9 cellular contexts compared by ENCODE assay signal in genomic region chr2:68737717-68738116, GRCh38. TPM values are rescaled to one million over a fixed set of nuclear protein-coding genes. Genes with fewer than 3 reads are reported as not detected.
DNase-seq lines count a peak whose midpoint lies in the region; ATAC-seq and TF ChIP-seq lines count a peak whose summit lies in the region.
"Had no signal": no experiment of that assay in that cellular context is flagged by ENCODE, and none has a peak within 500 bp of the region (broad histone marks: within the 10 kb centered on the region; RNA-seq: fewer than 3 reads in every experiment).

No MANE protein-coding gene starts in this region.

- no peaks in the 10 kb centered on the region for H3K9me3 Mint-ChIP-seq in CD8-positive, alpha-beta memory T cell

- H3K27ac Mint-ChIP-seq in CD8-positive, alpha-beta memory T cell = peak overlapping the region in 5 of 8 donors; percentile 76 to 100 (median 91)

- peaks cover 26% of the 10 kb centered on the region for H3F3A ChIP-seq in SU-DHL-6 (ENCODE audit: insufficient read depth)

- no peak overlapping the region for H2BK15ac ChIP-seq in mesenchymal stem cell (ENCODE audit: low read depth, poor library complexity, severe bottlenecking)

- no peak overlapping the region for H3K14ac ChIP-seq in mesenchymal stem cell (ENCODE audit: low read length in 2 of 2)

- H3K27me3 Mint-ChIP-seq in CD8-positive, alpha-beta memory T cell = no peaks in the 10 kb centered on the region

- WGBS in mesenchymal stem cell = 100% methylated on average over 1 of the region's 1 CpG

- no peak overlapping the region for H4K91ac ChIP-seq in mesenchymal stem cell (ENCODE audit: low read length)

- H2BK12ac ChIP-seq in mesenchymal stem cell (ENCODE audit: low read length in 2 of 2) = peak overlapping the region in 1 of 2 experiments; percentile 50

- H3K9ac ChIP-seq in SU-DHL-6 (ENCODE audit: low read length) (peak overlapping the region; percentile 72), mesenchymal stem cell (ENCODE audit: low read length) (no peak overlapping the region)

- H3K4me3 Mint-ChIP-seq in CD8-positive, alpha-beta memory T cell = no peak overlapping the region

- CTCF ChIA-PET in CD8-positive, alpha-beta memory T cell (lab: Charles Lee) = interaction anchor here (0.8 to 8.8 kb wide), 11 partner anchors 13 to 274 kb away, joined by 3 to 94 read pairs (median 3); no protein-coding TSS in a partner anchor

- no peak overlapping the region for H3K4ac ChIP-seq in mesenchymal stem cell (ENCODE audit: low read depth in 1 of 2, low read length in 2 of 2)

- H3K4me2 ChIP-seq in SU-DHL-6 (ENCODE audit: low read depth, low read length, poor library complexity, severe bottlenecking) = peak overlapping the region; percentile 90
- no peak overlapping the region for H3K4me2 ChIP-seq in mesenchymal stem cell (ENCODE audit: low read length, poor library complexity, severe bottlenecking)

- peak overlapping the region; percentile 37 for H4K8ac ChIP-seq in mesenchymal stem cell (ENCODE audit: low read length)

- no peaks in the 10 kb centered on the region for H3K27me3 ChIP-seq in CD8-positive, alpha-beta memory T cell (ENCODE audit: insufficient read depth, low read length, poor library complexity, severe bottlenecking)
- H3K27me3 ChIP-seq in SU-DHL-6 (ENCODE audit: low read length) (no peaks in the 10 kb centered on the region), mesenchymal stem cell (ENCODE audit: control insufficient read depth in 1 of 2, insufficient read depth in 1 of 2, low read length in 2 of 2) (peaks cover 7 to 14% of the 10 kb centered on the region in 2 experiments)

- peaks cover 75% of the 10 kb centered on the region for H3K79me2 ChIP-seq in SU-DHL-6 (ENCODE audit: insufficient read depth, low read length)

- no peaks in the 10 kb centered on the region for H3K79me1 ChIP-seq in mesenchymal stem cell (replicated peaks; ENCODE audit: low read length, poor library complexity, severe bottlenecking)

- POLR2A ChIA-PET in CD8-positive, alpha-beta memory T cell (lab: Charles Lee) = interaction anchor here (0.6 to 1.6 kb wide), 6 partner anchors 10 to 30 kb away, joined by 4 to 10 read pairs (median 4); no protein-coding TSS in a partner anchor

- no peak overlapping the region for H2AK5ac ChIP-seq in mesenchymal stem cell (ENCODE audit: low read length, severe bottlenecking)

- H3K27ac ChIP-seq in CD8-positive, alpha-beta memory T cell (ENCODE audit: low read depth, low read length) = peak overlapping the region; percentile 56
- peak overlapping the region; percentile 90 for H3K27ac ChIP-seq in SU-DHL-6 (ENCODE audit: low read depth, low read length)
- H3K27ac ChIP-seq in mesenchymal stem cell (ENCODE audit: low read length, poor library complexity, severe bottlenecking) = no peak overlapping the region

- no peak overlapping the region for H2BK120ac ChIP-seq in mesenchymal stem cell (ENCODE audit: low read depth, low read length)

- peaks cover 71% of the 10 kb centered on the region for H3K4me1 ChIP-seq in CD8-positive, alpha-beta memory T cell (ENCODE audit: insufficient read depth, low read length)
- H3K4me1 ChIP-seq in mesenchymal stem cell (ENCODE audit: control insufficient read depth, insufficient read depth, low read depth, low read length) = no peaks in the 10 kb centered on the region

- DNase-seq in CD8-positive, alpha-beta memory T cell = peak in 4 of 5 donors; percentile 40 to 58 (median 52)
- peak; percentile 47 for DNase-seq in mesenchymal stem cell
- no peak for DNase-seq in KG1 (lab: John Stamatoyannopoulos, UW)
- DNase-seq in NCI-H146 treated with DMSO at 0.1 percent for 48 hours (lab: John Stamatoyannopoulos, UW; ENCODE audit: unreplicated experiment) = no peak
- DNase-seq in NCI-H2171 (lab: John Stamatoyannopoulos, UW) = no peak
- DNase-seq in GM03348 (ENCODE audit: low spot score) = no peak
- DNase-seq: activated gamma-delta T cell had no signal

- H4K20me1 ChIP-seq in SU-DHL-6 (ENCODE audit: low read depth, low read length) = no peaks in the 10 kb centered on the region

- ATAC-seq in GM19467 (IDR thresholded peaks at IDR 0.05; ENCODE audit: unreplicated experiment) = peak; percentile 42

- no peak overlapping the region for H3K23ac ChIP-seq in mesenchymal stem cell (ENCODE audit: low read length in 2 of 2)

- H3K36me3 ChIP-seq in CD8-positive, alpha-beta memory T cell (ENCODE audit: insufficient read depth, low read length) = peaks cover 6% of the 10 kb centered on the region
- no peaks in the 10 kb centered on the region for H3K36me3 ChIP-seq in SU-DHL-6 (ENCODE audit: low read length)
- no peaks in the 10 kb centered on the region for H3K36me3 ChIP-seq in mesenchymal stem cell (ENCODE audit: control insufficient read depth in 1 of 2, insufficient read depth in 2 of 2, low read depth in 1 of 2, low read length in 2 of 2)

- H3K4me1 Mint-ChIP-seq in CD8-positive, alpha-beta memory T cell = peaks cover 48 to 57% (median 55%) of the 10 kb centered on the region in 3 donors

- H3K18ac ChIP-seq in mesenchymal stem cell (ENCODE audit: low read depth in 1 of 2, low read length in 2 of 2) = peak overlapping the region in 1 of 2 experiments; percentile 38

- no peak overlapping the region for H2BK5ac ChIP-seq in mesenchymal stem cell (ENCODE audit: low read depth, low read length, poor library complexity, severe bottlenecking)

- peaks cover 0 to 34% (median 7%) of the 10 kb centered on the region in 3 donors for H3K36me3 Mint-ChIP-seq in CD8-positive, alpha-beta memory T cell

- H3K9me2 ChIP-seq in SU-DHL-6 (replicated peaks; ENCODE audit: insufficient read depth, low read length) = no peaks in the 10 kb centered on the region

- H3K9me3 ChIP-seq in CD8-positive, alpha-beta memory T cell (ENCODE audit: low read length) = no peaks in the 10 kb centered on the region
- H3K9me3 ChIP-seq in SU-DHL-6 (ENCODE audit: insufficient read depth, low read length) (no peaks in the 10 kb centered on the region), mesenchymal stem cell (ENCODE audit: control insufficient read depth, low read length) (no peaks in the 10 kb centered on the region)

- peak overlapping the region; percentile 73 for H3K4me3 ChIP-seq in CD8-positive, alpha-beta memory T cell (ENCODE audit: low read length)
- peak overlapping the region; percentile 70 for H3K4me3 ChIP-seq in SU-DHL-6 (ENCODE audit: insufficient read depth, low read length, poor library complexity, severe bottlenecking)
- H3K4me3 ChIP-seq in mesenchymal stem cell (ENCODE audit: insufficient read depth in 1 of 2, low read depth in 1 of 2, low read length in 2 of 2) = peak overlapping the region in 1 of 2 experiments; percentile 36

- no peak for TF ChIP-seq CTCF in SU-DHL-6 (IDR thresholded peaks at IDR 0.05; ENCODE audit: insufficient read depth, low read length, poor library complexity, severe bottlenecking)

- no peak overlapping the region for H2AFZ ChIP-seq in SU-DHL-6 (ENCODE audit: low read depth, low read length, severe bottlenecking)
- no peak overlapping the region for H2AFZ ChIP-seq in mesenchymal stem cell (ENCODE audit: low read depth, low read length)

RNA-seq across cellular contexts. Expression of gene ARHGAP25, which starts 3.1 kb away (rescaled TPM):
- total RNA-seq in CD8-positive, alpha-beta memory T cell = 10 to 100 TPM; 74.7 to 75.2 TPM
- polyA plus RNA-seq in CD8-positive, alpha-beta memory T cell = 200 TPM
- 0.62 TPM for polyA plus RNA-seq in mesenchymal stem cell (2013, experiment 1 of 2)
- 0.45 TPM for polyA plus RNA-seq in mesenchymal stem cell (2013, experiment 2 of 2)

Comparison
In these comparisons a context has a peak if more than half of its experiments do, and no peak if none do; other contexts are left out.
1. DNase-seq: peak in CD8-positive, alpha-beta memory T cell (4 of 5) and mesenchymal stem cell (single experiment); none in KG1 (single experiment), NCI-H146 treated with DMSO at 0.1 percent for 48 hours (single experiment), NCI-H2171 (single experiment) and GM03348 (single experiment).